ENCODE assay signal across 18 cellular contexts in the genomic region with DNA sequence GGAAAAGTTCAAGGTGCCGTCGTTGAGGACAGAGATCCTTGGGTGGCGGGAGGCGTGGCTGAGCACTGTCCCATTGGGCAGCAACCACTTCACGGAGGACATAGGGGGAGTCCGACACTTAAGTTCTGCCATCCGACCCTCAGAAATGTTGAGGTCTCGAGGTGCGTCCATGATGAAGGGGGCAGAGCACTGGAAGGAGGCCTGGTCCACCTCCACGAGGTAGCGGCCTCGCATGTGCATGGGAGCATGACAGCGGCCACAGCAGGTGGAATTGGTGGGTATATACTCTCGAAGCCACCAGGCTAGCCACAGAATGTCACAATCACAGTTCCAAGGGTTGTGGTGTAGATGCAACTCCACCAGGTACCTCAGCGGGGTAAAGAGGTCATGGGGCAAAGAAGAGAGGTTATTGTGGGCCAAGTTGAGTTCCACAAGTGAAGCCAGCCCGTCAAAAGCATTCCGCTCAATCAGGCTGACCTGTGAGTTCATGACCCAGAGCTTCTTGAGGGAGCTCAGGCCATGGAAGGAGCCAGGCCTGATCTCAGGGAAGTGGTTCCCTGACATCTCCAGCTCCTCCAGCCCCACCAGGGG. TPM values are rescaled to one million over a fixed set of nuclear protein-coding genes. Genes with fewer than 3 reads are reported as not detected.
DNase-seq lines count a peak whose midpoint lies in the region; ATAC-seq and TF ChIP-seq lines count a peak whose summit lies in the region.
"Had no signal": no experiment of that assay in that cellular context is flagged by ENCODE, and none has a peak within 500 bp of the region (broad histone marks: within the 10 kb centered on the region; RNA-seq: fewer than 3 reads in every experiment).

No MANE protein-coding gene starts in this region.

- no peak overlapping the region for H3K27ac ChIP-seq in H9 (ENCODE audit: insufficient read length, low read depth, low read length)
- H3K27ac ChIP-seq in Peyer's patch: no peak overlapping the region
- H3K27ac ChIP-seq: prostate gland, transverse colon, WERI-Rb-1 had no signal

- no peak overlapping the region for H2AK5ac ChIP-seq in H9 (ENCODE audit: insufficient read length, low read length)

- H3K79me2 ChIP-seq in H9 (ENCODE audit: insufficient read depth, low read length): no peaks in the 10 kb centered on the region; the same call in 1 of the 2 replicates

- H3K9me3 ChIP-seq in H9 (ENCODE audit: control insufficient read depth, low read depth, low read length): no peaks in the 10 kb centered on the region
- H3K9me3 ChIP-seq in iPS-18c (ENCODE audit: control insufficient read depth, insufficient read depth, low read length): no peaks in the 10 kb centered on the region
- H3K9me3 ChIP-seq in neuron (ENCODE audit: low read length): peaks cover 8% of the 10 kb centered on the region
- H3K9me3 ChIP-seq in HAP-1: no peaks in the 10 kb centered on the region
- no peaks in the 10 kb centered on the region for H3K9me3 ChIP-seq in Peyer's patch
- H3K9me3 ChIP-seq: prostate gland, transverse colon had no signal

- peaks cover 21% of the 10 kb centered on the region for H3K23me2 ChIP-seq in H9 (ENCODE audit: insufficient read length, low read depth, low read length, poor library complexity, severe bottlenecking)

- H2BK120ac ChIP-seq in H9 (ENCODE audit: low read depth, low read length, poor library complexity, severe bottlenecking): no peak overlapping the region

- H3K36me3 Mint-ChIP-seq in H9 (ENCODE audit: insufficient read depth in 1 of 3, low read depth in 3 of 3) (peaks cover 11 to 18% (median 16%) of the 10 kb centered on the region in 3 experiments), WTC11 (peaks cover 12% of the 10 kb centered on the region)

- no peak overlapping the region for H3K27ac Mint-ChIP-seq in H9
- no peak overlapping the region; the same call in 1 of the 2 replicates for H3K27ac Mint-ChIP-seq in WTC11

- H3K4ac ChIP-seq in H9 (ENCODE audit: low read depth, low read length): no peak overlapping the region

- in situ Hi-C loops in HAP-1 (cut with MboI; ENCODE audit: low sequenced_read_pairs): no loop called here

- ATAC-seq in WTC11: no peak
- no peak for ATAC-seq in GM21576 (IDR thresholded peaks at IDR 0.05; ENCODE audit: unreplicated experiment)
- ATAC-seq in GM18867 (IDR thresholded peaks at IDR 0.05; ENCODE audit: unreplicated experiment): no peak
- ATAC-seq: esophagus mucosa; stimulated activated naive B cell treated with anti-CD40 and anti-IgM and Interleukin-4, amounts not matched to agents 10 μg/mL and 1 μg/mL and 100 μg/mL, for 72 hours had no signal

- no peak overlapping the region for H3T11ph ChIP-seq in H9 (ENCODE audit: low read length)

- CTCF ChIA-PET in WTC11 (lab: Charles Lee): interaction anchor here (1.5 to 2.7 kb wide), 5 partner anchors 10 to 237 kb away, joined by 4 to 18 read pairs (median 6); no protein-coding TSS in a partner anchor

- no CpG with 5 or more reads among the region's 17 CpGs for WGBS in H9 (ENCODE audit: extremely low coverage, insufficient read length, low lambda C conversion rate)

- no peaks in the 10 kb centered on the region for H3K79me1 ChIP-seq in H9 (ENCODE audit: insufficient read depth, low read depth, low read length, poor library complexity, severe bottlenecking)

- no peaks in the 10 kb centered on the region for H4K20me1 ChIP-seq in H9 (ENCODE audit: control insufficient read depth, insufficient read depth, insufficient read length)

- H3K4me1 Mint-ChIP-seq in H9: peaks cover 36 to 56% of the 10 kb centered on the region in 2 experiments
- H3K4me1 Mint-ChIP-seq in WTC11: peaks cover 52% of the 10 kb centered on the region

- DNase-seq in H9 (no peak), WTC11 (ENCODE audit: low spot score) (no peak), HAP-1 (ENCODE audit: low spot score in 2 of 2) (no peak), Peyer's patch (no peak)
- DNase-seq: activated effector memory CD4-positive, alpha-beta T cell treated with anti-CD3 and anti-CD28 coated beads, Interleukin-2, amount 50 U/mL, for 16 hours; dermis blood vessel endothelial cell; NCI-H1417; NCI-H2171; NCI-H82; stimulated activated naive B cell treated with anti-CD40 and anti-IgM and Interleukin-4, amounts not matched to agents 10 μg/mL and 1 μg/mL and 100 μg/mL, for 72 hours; transverse colon; WERI-Rb-1 had no signal

- POLR2A ChIA-PET in WTC11 (lab: Charles Lee): no interaction called here

- H3K36me3 ChIP-seq in neuron (ENCODE audit: insufficient read depth, low read length): peaks cover 33% of the 10 kb centered on the region
- 0 out of 2 replicates have a peak, but pooled peaks cover 4% of the 10 kb centered on the region for H3K36me3 ChIP-seq in HAP-1 (replicated peaks)
- H3K36me3 ChIP-seq in Peyer's patch: no peaks in the 10 kb centered on the region
- H3K36me3 ChIP-seq: prostate gland, transverse colon had no signal

- H3K4me2 ChIP-seq in H9 (ENCODE audit: insufficient read depth, insufficient read length, low read length): peak overlapping the region; percentile 98

- no peak overlapping the region for H2BK5ac ChIP-seq in H9 (ENCODE audit: insufficient read length, low read length)

- no peak overlapping the region for H4K91ac ChIP-seq in H9 (ENCODE audit: insufficient read length, low read depth, low read length)

- H3K4me3 Mint-ChIP-seq in H9: peak overlapping the region; percentile 85 to 91; a peak in 4 of 5 replicates
- H3K4me3 Mint-ChIP-seq in WTC11: peak overlapping the region; percentile 81

- H3K27me3 ChIP-seq in H9 (ENCODE audit: insufficient read depth, low read length) (peaks cover 7% of the 10 kb centered on the region; the same call in 1 of the 2 replicates), neuron (ENCODE audit: insufficient read depth, low read length) (no peaks in the 10 kb centered on the region), HAP-1 (ENCODE audit: low read depth) (no peaks in the 10 kb centered on the region), Peyer's patch (no peaks in the 10 kb centered on the region)

- H2BK20ac ChIP-seq in H9 (ENCODE audit: low read depth, low read length, poor library complexity, severe bottlenecking): no peak overlapping the region

- H3K27me3 Mint-ChIP-seq in H9 (ENCODE audit: low read depth) (peaks cover 45% of the 10 kb centered on the region), WTC11 (ENCODE audit: low read depth) (peaks cover 38% of the 10 kb centered on the region)

- peaks cover 6% of the 10 kb centered on the region; the same call in 1 of the 2 replicates for H3K4me1 ChIP-seq in H9 (ENCODE audit: insufficient read depth, low read length)
- H3K4me1 ChIP-seq in neuron (ENCODE audit: insufficient read depth, low read length): peaks cover 65% of the 10 kb centered on the region
- H3K4me1 ChIP-seq in HAP-1: peaks cover 15% of the 10 kb centered on the region
- peaks cover 0 to 33% (median 12%) of the 10 kb centered on the region in 4 donors for H3K4me1 ChIP-seq in Peyer's patch

- peak overlapping the region; percentile 20; the same call in 1 of the 2 replicates for H3K4me3 ChIP-seq in iPS-18c (ENCODE audit: insufficient read depth, low read depth, low read length)
- peak overlapping the region; percentile 61 for H3K4me3 ChIP-seq in neuron (ENCODE audit: low read length)
- no peak overlapping the region for H3K4me3 ChIP-seq in HAP-1
- no peak overlapping the region for H3K4me3 ChIP-seq in Peyer's patch
- H3K4me3 ChIP-seq: prostate gland, transverse colon had no signal

- TF ChIP-seq CTCF in H9 (conservative IDR thresholded peaks at IDR 0.05): no peak
- no peak for TF ChIP-seq CTCF in WTC11 (IDR thresholded peaks at IDR 0.05)
- no peak for TF ChIP-seq CTCF in Peyer's patch (IDR thresholded peaks at IDR 0.05)

- H3K56ac ChIP-seq in H9 (ENCODE audit: insufficient read length, low read depth, low read length): no peak overlapping the region

- no peak overlapping the region for H3K9ac ChIP-seq in H9 (ENCODE audit: extremely low read depth, insufficient read length, low read length)

- no peak overlapping the region for H2AFZ ChIP-seq in H9 (ENCODE audit: low read length)
- no peak overlapping the region for H2AFZ ChIP-seq in neuron (ENCODE audit: low read depth, low read length)

- no peak overlapping the region for H3K18ac ChIP-seq in H9 (ENCODE audit: insufficient read length, low read depth, low read length)

- H2BK12ac ChIP-seq in H9 (ENCODE audit: insufficient read length, low read depth, low read length): no peak overlapping the region

- H4K8ac ChIP-seq in H9 (replicated peaks; ENCODE audit: insufficient read length, low read depth, low read length): no peak overlapping the region

- H3K9me3 Mint-ChIP-seq in H9: no peaks in the 10 kb centered on the region; a peak in 2 of 5 replicates
- H3K9me3 Mint-ChIP-seq in WTC11: peaks cover 7% of the 10 kb centered on the region; the same call in 1 of the 2 replicates
- H3K9me3 Mint-ChIP-seq: stimulated activated naive B cell treated with anti-CD40 and anti-IgM and Interleukin-4, amounts not matched to agents 10 μg/mL and 1 μg/mL and 100 μg/mL, for 72 hours had no signal

- H3K23ac ChIP-seq in H9 (ENCODE audit: insufficient read length, low read depth, low read length): no peak overlapping the region

- no peak for TF ChIP-seq POLR2A in Peyer's patch (IDR thresholded peaks at IDR 0.05)

- H2BK15ac ChIP-seq in H9 (ENCODE audit: low read depth, low read length): no peak overlapping the region

- H4K5ac ChIP-seq in H9 (ENCODE audit: insufficient read length, low read depth, low read length): no peak overlapping the region

- no peak overlapping the region for H3K14ac ChIP-seq in H9 (ENCODE audit: insufficient read depth, low read length)

TF ChIP-seq in WTC11, 78 proteins besides CTCF, POLR2A, EP300 and RAD21 (continues in another document):
- TF ChIP-seq ETV6 (CRISPR knock-in tag; IDR thresholded peaks at IDR 0.05): no peak
- TF ChIP-seq, protein P1, sequence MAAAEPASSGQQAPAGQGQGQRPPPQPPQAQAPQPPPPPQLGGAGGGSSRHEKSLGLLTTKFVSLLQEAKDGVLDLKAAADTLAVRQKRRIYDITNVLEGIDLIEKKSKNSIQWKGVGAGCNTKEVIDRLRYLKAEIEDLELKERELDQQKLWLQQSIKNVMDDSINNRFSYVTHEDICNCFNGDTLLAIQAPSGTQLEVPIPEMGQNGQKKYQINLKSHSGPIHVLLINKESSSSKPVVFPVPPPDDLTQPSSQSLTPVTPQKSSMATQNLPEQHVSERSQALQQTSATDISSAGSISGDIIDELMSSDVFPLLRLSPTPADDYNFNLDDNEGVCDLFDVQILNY (CRISPR knock-in tag; IDR thresholded peaks at IDR 0.05): no peak
- no peak for TF ChIP-seq ZNF416 (CRISPR knock-in tag; IDR thresholded peaks at IDR 0.05)
- no peak for TF ChIP-seq E2F4 (CRISPR knock-in tag; IDR thresholded peaks at IDR 0.05; ENCODE audit: borderline replicate concordance, low read depth)

RNA-seq across cellular contexts. Expression of gene LRRC4, which starts 1.7 kb away (rescaled TPM):
- total RNA-seq in H9 (2021) (10.4 and 14.3 TPM in 2 replicates), WTC11 (2021) (7.8 to 14.9 TPM (median 9.9 TPM) in 3 replicates), Peyer's patch (1 to 10 TPM in 3 of 4 donors, not detected in 1; 1.6 to 2.5 (median 2.1) TPM)

Comparison
In these comparisons a context has a peak if more than half of its experiments do, and no peak if none do; other contexts are left out.
1. H3K4me3 ChIP-seq: peak in iPS-18c (single experiment) and neuron (single experiment); none in HAP-1 (single experiment) and Peyer's patch (0 of 4).